Comparison of ENCODE assay signal across 9 cellular contexts in the genomic region with DNA sequence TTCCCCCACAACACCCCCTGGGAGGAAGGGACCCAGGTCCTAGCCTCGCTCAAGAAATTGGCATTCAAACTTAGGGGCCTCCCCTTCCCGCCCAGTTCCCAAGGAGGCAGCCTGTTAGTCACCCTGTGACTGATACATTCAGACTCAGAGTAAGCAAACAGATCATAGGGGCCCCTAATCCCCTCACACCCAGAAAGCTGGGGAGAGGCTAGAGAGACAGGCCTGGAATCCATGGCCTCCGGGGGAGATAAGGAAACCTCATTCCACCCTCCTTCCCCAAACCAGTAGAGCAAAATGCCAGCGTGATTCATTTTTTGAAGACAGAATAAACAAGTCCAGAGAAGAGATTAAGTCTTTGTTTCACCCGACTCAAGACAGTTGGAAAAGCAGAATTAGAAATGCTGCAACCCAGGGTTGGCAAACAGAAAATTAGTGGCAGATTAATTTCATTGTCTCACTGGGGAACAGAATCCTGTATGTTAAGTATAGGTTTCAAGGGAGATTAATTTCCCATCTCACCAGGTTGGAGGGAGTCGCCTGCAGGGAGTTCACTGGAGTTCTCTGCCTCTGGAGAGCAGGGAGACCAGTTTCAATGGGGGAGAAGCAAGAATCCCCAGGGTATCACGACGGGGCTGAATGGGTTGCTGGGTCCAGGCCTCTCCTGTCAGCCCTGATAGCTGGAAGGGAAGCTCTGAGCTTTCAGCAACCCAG.
A peak's percentile ranks its signal among the peaks of the same experiment; 100 is the strongest.
DNase-seq lines count a peak whose midpoint lies in the region; ATAC-seq and TF ChIP-seq lines count a peak whose summit lies in the region.
"Had no signal": no experiment of that assay in that cellular context is flagged by ENCODE, and none has a peak within 500 bp of the region (broad histone marks: within the 10 kb centered on the region; RNA-seq: fewer than 3 reads in every experiment).

No MANE protein-coding gene starts in this region.

- POLR2A ChIA-PET in IMR-90 (lab: Charles Lee; ENCODE audit: unreplicated experiment) = no interaction called here
- POLR2A ChIA-PET in naive thymus-derived CD4-positive, alpha-beta T cell (lab: Charles Lee) = interaction anchor here (0.7 to 1.0 kb wide), 2 partner anchors 11 to 15 kb away, joined by 3 read pairs; no protein-coding TSS in a partner anchor

- peak; percentile 11; the same call in 1 of the 2 replicates for TF ChIP-seq RAD21 in IMR-90 (IDR thresholded peaks at IDR 0.05; ENCODE audit: low read length)

- H3K4ac ChIP-seq in IMR-90 (ENCODE audit: low read depth, low read length) = peak overlapping the region; percentile 77

- H3K27ac ChIP-seq in IMR-90 (ENCODE audit: insufficient read depth, low read length) = peak overlapping the region; percentile 18; the same call in 1 of the 2 replicates
- H3K27ac ChIP-seq in naive thymus-derived CD4-positive, alpha-beta T cell (ENCODE audit: low read depth, low read length) = no peak overlapping the region
- no peak overlapping the region for H3K27ac ChIP-seq in substantia nigra (ENCODE audit: low read depth, low read length, poor library complexity, severe bottlenecking)
- H3K27ac ChIP-seq in dorsolateral prefrontal cortex = no peak overlapping the region
- H3K27ac ChIP-seq: sigmoid colon had no signal

- peak overlapping the region; percentile 30 to 33; a peak in 2 of 4 replicates for H4K8ac ChIP-seq in IMR-90 (ENCODE audit: low read depth in 2 of 2, low read length in 2 of 2)

- TF ChIP-seq CTCF in IMR-90 (conservative IDR thresholded peaks at IDR 0.05; ENCODE audit: low read depth, low read length) = no peak
- no peak for TF ChIP-seq CTCF in dorsolateral prefrontal cortex (IDR thresholded peaks at IDR 0.05 in 54 of 56, conservative IDR thresholded peaks at IDR 0.05 in 2 of 56; ENCODE audit: low read depth in 1 of 56, partially characterized antibody in 56 of 56)

- peak overlapping the region; percentile 80 for H2BK20ac ChIP-seq in IMR-90 (ENCODE audit: low read depth, low read length)

- dilution Hi-C loops in IMR-90 (cut with HindIII; ENCODE audit: low sequenced_read_pairs, unreplicated experiment) = no loop called here

- no peaks in the 10 kb centered on the region for H3K36me3 ChIP-seq in IMR-90 (ENCODE audit: control insufficient read depth, insufficient read depth, low read length)
- no peaks in the 10 kb centered on the region for H3K36me3 ChIP-seq in naive thymus-derived CD4-positive, alpha-beta T cell (ENCODE audit: control insufficient read depth in 2 of 3, insufficient read depth in 3 of 3, low read length in 3 of 3)
- H3K36me3 ChIP-seq: sigmoid colon had no signal

- no peak overlapping the region for H3K27ac Mint-ChIP-seq in activated naive CD8-positive, alpha-beta T cell treated with anti-CD3 and anti-CD28 coated beads, Interleukin-2, amount 50 U/mL, for 24 hours
- H3K27ac Mint-ChIP-seq in naive thymus-derived CD4-positive, alpha-beta T cell = peak overlapping the region in 7 of 9 donors; percentile 2 to 80 (median 17)

- peak overlapping the region; percentile 97 for H2AK5ac ChIP-seq in IMR-90 (ENCODE audit: low read depth, low read length)

- intact Hi-C loops in IMR-90 (cut with micrococcal nuclease) (loop anchor here (5.0 kb wide), 2 partner anchors 72 to 142 kb away; no protein-coding TSS in a partner anchor), dorsolateral prefrontal cortex (cut with DNase I) (no loop called here)
- intact Hi-C loops in naive thymus-derived CD4-positive, alpha-beta T cell (cut with micrococcal nuclease) = loop anchor here (1.0 to 5.0 kb wide), 3 partner anchors 10 to 473 kb away; no protein-coding TSS in a partner anchor

- DNase-seq in Daoy (ENCODE audit: low read depth) = peak; percentile 97
- peak; percentile 96 for DNase-seq in IMR-90
- DNase-seq in activated naive CD8-positive, alpha-beta T cell treated with anti-CD3 and anti-CD28 coated beads, Interleukin-2, amount 50 U/mL, for 24 hours = peak; percentile 65
- no peak for DNase-seq in naive thymus-derived CD4-positive, alpha-beta T cell
- no peak for DNase-seq in left lobe of liver (ENCODE audit: low spot score)
- DNase-seq in substantia nigra (lab: John Stamatoyannopoulos, UW) = no peak
- DNase-seq in dorsolateral prefrontal cortex = no peak
- DNase-seq: sigmoid colon had no signal

- no peak for TF ChIP-seq POLR2A in IMR-90 (IDR thresholded peaks at IDR 0.05; ENCODE audit: low read depth, low read length)

- H3K36me3 Mint-ChIP-seq in activated naive CD8-positive, alpha-beta T cell treated with anti-CD3 and anti-CD28 coated beads, Interleukin-2, amount 50 U/mL, for 24 hours (ENCODE audit: low read depth) = no peaks in the 10 kb centered on the region
- H3K36me3 Mint-ChIP-seq in naive thymus-derived CD4-positive, alpha-beta T cell = peaks cover 0 to 6% (median 0%) of the 10 kb centered on the region in 5 donors

- H3K18ac ChIP-seq in IMR-90 (ENCODE audit: low read depth, low read length) = peak overlapping the region; percentile 14

- WGBS in IMR-90 (ENCODE audit: extremely low coverage in 2 of 2, insufficient read length in 1 of 2), 2 experiments = no CpG with 5 or more reads among the region's 8 CpGs

- H3K9me3 ChIP-seq in IMR-90 (ENCODE audit: control insufficient read depth, insufficient read depth, low read length) = no peaks in the 10 kb centered on the region
- H3K9me3 ChIP-seq in naive thymus-derived CD4-positive, alpha-beta T cell (ENCODE audit: control insufficient read depth in 2 of 3, low read length in 3 of 3) = no peaks in the 10 kb centered on the region
- H3K9me3 ChIP-seq: sigmoid colon had no signal

- H3K56ac ChIP-seq in IMR-90 (ENCODE audit: extremely low read depth, insufficient read depth, low read length) = peak overlapping the region; percentile 37; the same call in 1 of the 2 replicates

- no peak overlapping the region; the same call in 1 of the 2 replicates for H3K9ac ChIP-seq in IMR-90 (ENCODE audit: low read depth, low read length)

- H2BK120ac ChIP-seq in IMR-90 (ENCODE audit: low read depth, low read length) = peak overlapping the region; percentile 86

- H3K79me1 ChIP-seq in IMR-90 (ENCODE audit: low read depth in 1 of 2, low read length in 2 of 2) = no peaks in the 10 kb centered on the region

- CTCF ChIA-PET in IMR-90 (lab: Yijun Ruan, JAX) = no interaction called here
- CTCF ChIA-PET in naive thymus-derived CD4-positive, alpha-beta T cell (lab: Charles Lee) = interaction anchor here (0.8 kb wide), 1 partner anchor 40 kb away, joined by 4 read pairs; no protein-coding TSS in a partner anchor

- in situ Hi-C loops in IMR-90 (cut with MboI; ENCODE audit: low sequenced_read_pairs) = loop anchor here (25.0 kb wide), 1 partner anchor 408 kb away; a partner anchor contains a TSS

- ATAC-seq in IMR-90 (ENCODE audit: low read depth) (peak; percentile 88), left lobe of liver (no peak), HG02884 (IDR thresholded peaks at IDR 0.05; ENCODE audit: unreplicated experiment) (no peak)
- ATAC-seq in activated naive CD8-positive, alpha-beta T cell treated with anti-CD3 and anti-CD28 coated beads, Interleukin-2, amount 50 U/mL, for 24 hours = peak; percentile 70
- no peak for ATAC-seq in naive thymus-derived CD4-positive, alpha-beta T cell

- peaks cover 36% of the 10 kb centered on the region for H3K4me1 ChIP-seq in IMR-90 (ENCODE audit: control insufficient read depth, insufficient read depth, low read length)
- H3K4me1 ChIP-seq in naive thymus-derived CD4-positive, alpha-beta T cell (ENCODE audit: control insufficient read depth in 2 of 2, insufficient read depth in 2 of 2, low read length in 2 of 2) = peaks cover 43 to 48% of the 10 kb centered on the region in 2 donors

- no peak overlapping the region for H3K4me3 ChIP-seq in IMR-90 (ENCODE audit: insufficient read depth, low read depth, low read length)
- no peak overlapping the region for H3K4me3 ChIP-seq in naive thymus-derived CD4-positive, alpha-beta T cell (ENCODE audit: low read length)
- no peak overlapping the region for H3K4me3 ChIP-seq in dorsolateral prefrontal cortex
- H3K4me3 ChIP-seq: sigmoid colon had no signal

- no peaks in the 10 kb centered on the region for H4K20me1 ChIP-seq in IMR-90 (ENCODE audit: insufficient read depth, low read length)

- BruUV-seq in IMR-90 (replicated peaks; lab: Mats Ljungman, UMichigan) = no TSS peak

- H3K27me3 ChIP-seq in IMR-90 (ENCODE audit: control insufficient read depth, insufficient read depth, low read length) (peaks cover 9% of the 10 kb centered on the region), dorsolateral prefrontal cortex (peaks cover 0 to 7% (median 0%) of the 10 kb centered on the region in 45 donors)
- H3K27me3 ChIP-seq in naive thymus-derived CD4-positive, alpha-beta T cell (ENCODE audit: control insufficient read depth in 2 of 2, insufficient read depth in 2 of 2, low read length in 2 of 2) = no peaks in the 10 kb centered on the region
- H3K27me3 ChIP-seq: sigmoid colon had no signal

- peak overlapping the region; percentile 46; the same call in 1 of the 2 replicates for H3K23ac ChIP-seq in IMR-90 (ENCODE audit: low read depth, low read length)

- H2AFZ ChIP-seq in IMR-90 (replicated peaks; ENCODE audit: low read length, poor library complexity) = peak overlapping the region; percentile 6

- peaks cover 33% of the 10 kb centered on the region for H3K9me1 ChIP-seq in IMR-90 (ENCODE audit: insufficient read depth, low read length)

- peak overlapping the region; percentile 26 for H3K4me2 ChIP-seq in IMR-90 (ENCODE audit: low read depth, low read length)

- no peaks in the 10 kb centered on the region for H3K9me3 Mint-ChIP-seq in activated naive CD8-positive, alpha-beta T cell treated with anti-CD3 and anti-CD28 coated beads, Interleukin-2, amount 50 U/mL, for 24 hours
- H3K9me3 Mint-ChIP-seq in naive thymus-derived CD4-positive, alpha-beta T cell = peaks cover 0 to 5% (median 0%) of the 10 kb centered on the region in 11 donors

- H4K5ac ChIP-seq in IMR-90 (ENCODE audit: low read depth, low read length) = no peak overlapping the region

- peaks cover 38% of the 10 kb centered on the region for H3K27me3 Mint-ChIP-seq in activated naive CD8-positive, alpha-beta T cell treated with anti-CD3 and anti-CD28 coated beads, Interleukin-2, amount 50 U/mL, for 24 hours
- peaks cover 0 to 22% (median 0%) of the 10 kb centered on the region in 5 donors for H3K27me3 Mint-ChIP-seq in naive thymus-derived CD4-positive, alpha-beta T cell

- peak overlapping the region; percentile 57 for H2BK5ac ChIP-seq in IMR-90 (ENCODE audit: low read depth, low read length, poor library complexity, severe bottlenecking)

- H2AK9ac ChIP-seq in IMR-90 (replicated peaks; ENCODE audit: low read depth, low read length, poor library complexity) = peak overlapping the region; percentile 10

- H3K4me3 Mint-ChIP-seq in activated naive CD8-positive, alpha-beta T cell treated with anti-CD3 and anti-CD28 coated beads, Interleukin-2, amount 50 U/mL, for 24 hours = no peak overlapping the region
- peak overlapping the region in 2 of 10 donors; percentile 9 to 29 for H3K4me3 Mint-ChIP-seq in naive thymus-derived CD4-positive, alpha-beta T cell

- H2BK15ac ChIP-seq in IMR-90 (ENCODE audit: low read depth, low read length) = peak overlapping the region; percentile 59; the same call in 2 of the 3 replicates

- H4K91ac ChIP-seq in IMR-90 (ENCODE audit: insufficient read depth, low read depth, low read length) = peak overlapping the region; percentile 85

- peak overlapping the region; percentile 69 for H3K14ac ChIP-seq in IMR-90 (replicated peaks; ENCODE audit: low read depth, low read length)

- H3K4me1 Mint-ChIP-seq in activated naive CD8-positive, alpha-beta T cell treated with anti-CD3 and anti-CD28 coated beads, Interleukin-2, amount 50 U/mL, for 24 hours = peaks cover 58% of the 10 kb centered on the region
- H3K4me1 Mint-ChIP-seq in naive thymus-derived CD4-positive, alpha-beta T cell = peaks cover 55 to 92% (median 80%) of the 10 kb centered on the region in 7 donors

Comparison
In these comparisons a context has a peak if more than half of its experiments do, and no peak if none do; other contexts are left out.
1. DNase-seq: peak in Daoy (single experiment), IMR-90 (single experiment) and activated naive CD8-positive, alpha-beta T cell treated with anti-CD3 and anti-CD28 coated beads, Interleukin-2, amount 50 U/mL, for 24 hours (single experiment); none in naive thymus-derived CD4-positive, alpha-beta T cell (0 of 9), left lobe of liver (single experiment), substantia nigra (0 of 49) and dorsolateral prefrontal cortex (0 of 10).
2. ATAC-seq: peak in IMR-90 (single experiment) and activated naive CD8-positive, alpha-beta T cell treated with anti-CD3 and anti-CD28 coated beads, Interleukin-2, amount 50 U/mL, for 24 hours (single experiment); none in naive thymus-derived CD4-positive, alpha-beta T cell (single experiment), left lobe of liver (single experiment) and HG02884 (single experiment).
3. intact Hi-C loops: an anchor here in IMR-90 (5.0 kb wide) and naive thymus-derived CD4-positive, alpha-beta T cell (1.0 to 5.0 kb wide); none called in dorsolateral prefrontal cortex.